ENCODE assay signal across 12 cellular contexts in the genomic region with DNA sequence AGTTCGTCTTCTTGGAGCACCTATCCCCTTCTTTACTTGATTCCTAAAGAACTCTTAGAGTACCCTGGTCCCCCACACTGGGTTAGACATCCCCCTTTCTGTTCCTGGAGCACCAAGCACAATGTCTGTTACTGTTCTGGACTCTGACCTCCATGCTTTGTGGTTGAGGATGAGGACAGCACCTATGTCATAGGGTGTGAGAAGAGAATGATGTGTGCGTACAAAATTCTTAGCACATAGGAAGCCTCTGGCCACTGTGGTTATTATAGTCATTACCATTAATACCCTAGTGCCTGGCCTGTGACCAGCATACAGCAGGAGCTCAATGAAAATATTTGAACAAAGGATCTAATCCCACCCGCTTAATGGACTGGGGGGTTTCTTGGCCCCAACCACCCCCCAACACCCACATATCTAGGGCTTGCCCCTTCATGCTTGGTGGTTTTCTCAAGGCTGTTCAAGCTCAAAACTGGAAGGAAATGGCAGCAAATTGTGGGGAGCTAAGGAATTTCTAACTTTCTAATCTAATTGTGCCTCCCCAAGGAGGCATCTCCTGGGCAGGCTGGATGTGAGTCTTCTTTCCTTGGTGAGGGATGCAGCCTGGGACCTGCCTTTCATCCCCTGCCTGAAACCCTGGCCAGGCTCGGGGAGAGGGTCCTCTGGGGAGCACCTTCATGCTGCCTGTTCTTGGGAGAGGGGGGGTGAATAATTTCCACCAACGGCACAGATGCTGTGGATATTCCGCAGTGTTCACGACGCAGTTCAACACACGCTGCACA. TPM values are rescaled to one million over a fixed set of nuclear protein-coding genes. Genes with fewer than 3 reads are reported as not detected.
DNase-seq lines count a peak whose midpoint lies in the region; ATAC-seq, FAIRE-seq and TF ChIP-seq lines count a peak whose summit lies in the region.
"Had no signal": no experiment of that assay in that cellular context is flagged by ENCODE, and none has a peak within 500 bp of the region (broad histone marks: within the 10 kb centered on the region; RNA-seq: fewer than 3 reads in every experiment).

No MANE protein-coding gene starts in this region.

- H3K9me3 ChIP-seq in HepG2 (ENCODE audit: low read length), result no peaks in the 10 kb centered on the region
- H3K9me3 ChIP-seq in right lobe of liver, result no peaks in the 10 kb centered on the region
- no peaks in the 10 kb centered on the region for H3K9me3 ChIP-seq in vagina

- no TSS peak for BruUV-seq in HepG2 (replicated peaks; lab: Mats Ljungman, UMichigan)

- WGBS in HepG2 (ENCODE audit: low lambda C conversion rate), result 34% methylated on average over 9 of the region's 9 CpGs
- 81% methylated on average over 4 of the region's 9 CpGs for WGBS in right lobe of liver (ENCODE audit: insufficient coverage, low coverage, low lambda C conversion rate, missing lambda C conversion rate)

- H3K36me3 Mint-ChIP-seq in naive B cell, result no peaks in the 10 kb centered on the region

- intact Hi-C loops in HepG2 (cut with micrococcal nuclease; ENCODE audit: unreplicated experiment) (no loop called here), right lobe of liver (cut with DNase I) (no loop called here), vagina (cut with DNase I) (no loop called here)

- TF ChIP-seq CTCF in HepG2 (CRISPR knock-in tag; IDR thresholded peaks at IDR 0.05) (no peak), right lobe of liver (IDR thresholded peaks at IDR 0.05) (no peak), astrocyte of the spinal cord (IDR thresholded peaks at IDR 0.05; ENCODE audit: low read depth, low read length) (no peak), vagina (IDR thresholded peaks at IDR 0.05) (no peak)

- peaks cover 27 to 33% (median 30%) of the 10 kb centered on the region in 3 donors for H3K4me1 Mint-ChIP-seq in naive B cell

- no peak overlapping the region for H2AFZ ChIP-seq in HepG2 (ENCODE audit: low read length)

- in situ Hi-C loops in HepG2 (cut with HindIII; ENCODE audit: extremely low pct_ligation_motif_present, low pct_unique_long_range_greater_than_20kb) (no loop called here), astrocyte of the spinal cord (cut with HindIII; ENCODE audit: low sequenced_read_pairs) (no loop called here)

- peaks cover 29% of the 10 kb centered on the region for H3K79me2 ChIP-seq in HepG2 (ENCODE audit: insufficient read depth, low read length)

- H3K27ac ChIP-seq in HepG2 (ENCODE audit: extremely low read length, insufficient read depth, low read length), result no peak overlapping the region
- peak overlapping the region in 1 of 3 donors; percentile 8 for H3K27ac ChIP-seq in right lobe of liver
- H3K27ac ChIP-seq in vagina, result peak overlapping the region; percentile 89

- peak overlapping the region; percentile 85 to 97 (median 95) for H3K27ac Mint-ChIP-seq in naive B cell

- CTCF ChIA-PET in HepG2 (lab: Yijun Ruan, JAX; ENCODE audit: low intra/inter-chr PET ratio, low total read pairs), result no interaction called here

- no peaks in the 10 kb centered on the region for H4K20me1 ChIP-seq in HepG2 (ENCODE audit: insufficient read depth, low read length)

- peak overlapping the region; percentile 88 for H3K4me2 ChIP-seq in HepG2 (ENCODE audit: low read depth, low read length)

- FAIRE-seq in HepG2 (lab: Jason Lieb, UNC), result no peak
- FAIRE-seq: H54 had no signal

- peak overlapping the region in 1 of 3 experiments; percentile 76; a peak in 2 of 6 replicates for H3K4me3 ChIP-seq in HepG2 (replicated peaks in 1 of 3; ENCODE audit: insufficient read depth in 1 of 3, low read depth in 2 of 3, low read length in 3 of 3)
- no peak overlapping the region for H3K4me3 ChIP-seq in right lobe of liver
- no peak overlapping the region for H3K4me3 ChIP-seq in astrocyte of the spinal cord (ENCODE audit: low read depth, low read length)
- H3K4me3 ChIP-seq in vagina, result no peak overlapping the region

- no peak for TF ChIP-seq RAD21 in HepG2 (CRISPR knock-in tag; IDR thresholded peaks at IDR 0.05)

- H3K27me3 ChIP-seq in HepG2 (ENCODE audit: control insufficient read depth in 1 of 2, insufficient read depth in 2 of 2, low read length in 2 of 2), result peaks cover 2 to 34% of the 10 kb centered on the region in 2 experiments; a peak in 3 of 5 replicates
- H3K27me3 ChIP-seq in right lobe of liver, result no peaks in the 10 kb centered on the region
- no peaks in the 10 kb centered on the region for H3K27me3 ChIP-seq in vagina

- ATAC-seq in HepG2 (peak; percentile 6; the same call in 2 of the 3 replicates), right lobe of liver (no peak), naive B cell (ENCODE audit: low read depth in 2 of 2) (no peak), GM21526 (IDR thresholded peaks at IDR 0.05; ENCODE audit: low FRiP score, unreplicated experiment) (no peak), HG02973 (IDR thresholded peaks at IDR 0.05; ENCODE audit: unreplicated experiment) (no peak)
- ATAC-seq: left lobe of liver had no signal

- peak overlapping the region; percentile 78 to 93 (median 85) for H3K4me3 Mint-ChIP-seq in naive B cell

- POLR2A ChIA-PET in HepG2 (lab: Yijun Ruan, JAX), result interaction anchor here (0.6 to 2.2 kb wide), 6 partner anchors 9 to 28 kb away, joined by 3 to 10 read pairs (median 5); no protein-coding TSS in a partner anchor

- TF ChIP-seq POLR2A in HepG2 (IDR thresholded peaks at IDR 0.05; ENCODE audit: insufficient read depth in 1 of 2, low read depth in 2 of 2, low read length in 2 of 2) (no peak), right lobe of liver (IDR thresholded peaks at IDR 0.05) (no peak), vagina (IDR thresholded peaks at IDR 0.05) (no peak)

- DNase-seq in HepG2 (ENCODE audit: low spot score) (peak; percentile 45), right lobe of liver (no peak), astrocyte of the spinal cord (ENCODE audit: low read depth, low spot score) (peak; percentile 29), naive B cell (no peak), vagina (ENCODE audit: extremely low spot score in 2 of 2) (no peak), Kasumi-1 (lab: John Stamatoyannopoulos, UW) (no peak)
- DNase-seq: MV-4-11, T1000 had no signal

- H3K4me1 ChIP-seq in HepG2 (ENCODE audit: insufficient read depth, low read length), result peaks cover 36% of the 10 kb centered on the region
- H3K4me1 ChIP-seq in right lobe of liver, result peaks cover 0 to 16% (median 4%) of the 10 kb centered on the region in 4 donors
- peaks cover 18% of the 10 kb centered on the region for H3K4me1 ChIP-seq in vagina

- 0 out of 2 replicates have a peak overlapping the region, but pooled peaks have one; percentile 62 for H3K9ac ChIP-seq in HepG2 (ENCODE audit: insufficient read depth, low read depth, low read length)

- H3K9me3 Mint-ChIP-seq in naive B cell, result no peaks in the 10 kb centered on the region

- no peaks in the 10 kb centered on the region for H3K36me3 ChIP-seq in HepG2 (replicated peaks in 1 of 2; ENCODE audit: control insufficient read depth in 1 of 2, insufficient read depth in 2 of 2, low read length in 2 of 2)
- no peaks in the 10 kb centered on the region for H3K36me3 ChIP-seq in right lobe of liver
- H3K36me3 ChIP-seq in vagina, result no peaks in the 10 kb centered on the region

- TF ChIP-seq EP300 in HepG2 (IDR thresholded peaks at IDR 0.05; ENCODE audit: low read depth in 2 of 2, low read length in 2 of 2) (no peak), HepG2 (CRISPR knock-in tag; IDR thresholded peaks at IDR 0.05; ENCODE audit: borderline replicate concordance) (no peak)

- peaks cover 0 to 5% (median 0%) of the 10 kb centered on the region in 3 donors for H3K27me3 Mint-ChIP-seq in naive B cell

TF ChIP-seq in HepG2, 621 proteins besides CTCF, POLR2A, EP300 and RAD21 (continues in another document):
- TF ChIP-seq PHF21A (CRISPR knock-in tag; IDR thresholded peaks at IDR 0.05), result no peak
- TF ChIP-seq ZNF562 (CRISPR knock-in tag; IDR thresholded peaks at IDR 0.05; ENCODE audit: borderline replicate concordance), result no peak
- 0 out of 2 replicates have a peak, but pooled peaks have one; percentile 10 for TF ChIP-seq ZBTB7B (CRISPR knock-in tag; IDR thresholded peaks at IDR 0.05)
- no peak for TF ChIP-seq ZNF572 (CRISPR knock-in tag; IDR thresholded peaks at IDR 0.05)
- TF ChIP-seq ZNF550 (CRISPR knock-in tag; IDR thresholded peaks at IDR 0.05; ENCODE audit: borderline replicate concordance), result no peak
- TF ChIP-seq EZH2 (conservative IDR thresholded peaks at IDR 0.05; ENCODE audit: low read depth, low read length), result no peak
- no peak for TF ChIP-seq ELF4 (CRISPR knock-in tag; IDR thresholded peaks at IDR 0.05; ENCODE audit: borderline replicate concordance)
- no peak for TF ChIP-seq ZNF10 (CRISPR knock-in tag; IDR thresholded peaks at IDR 0.05; ENCODE audit: borderline replicate concordance, low read depth)
- no peak for TF ChIP-seq MYNN (CRISPR knock-in tag; IDR thresholded peaks at IDR 0.05; ENCODE audit: low read depth)
- TF ChIP-seq GATA4 (IDR thresholded peaks at IDR 0.05; ENCODE audit: borderline replicate concordance, low read depth), result no peak
- TF ChIP-seq EEA1 (CRISPR knock-in tag; IDR thresholded peaks at IDR 0.05; ENCODE audit: borderline replicate concordance), result no peak

RNA-seq across cellular contexts. Expression of gene CMIP, which starts 1.5 kb away (rescaled TPM):
- total RNA-seq in HepG2 (2016; rRNA removed; fragmentation: Illumina TruSeq; extraction: Trizol) (10.9 and 21.7 TPM in 2 replicates), right lobe of liver (10 to 100 TPM; 12.2 to 23.0 (median 16.5) TPM), vagina (66.3 TPM)
- total RNA-seq in HepG2 (2016; cell fraction: cytosol; rRNA removed; fragmentation: Illumina TruSeq; extraction: Trizol; ENCODE audit: low read depth), result 3.5 and 4.6 TPM in 2 replicates
- total RNA-seq in HepG2 (2016; cell fraction: insoluble cytoplasmic fraction; rRNA removed; fragmentation: Illumina TruSeq; extraction: Trizol), result 11.5 and 15.7 TPM in 2 replicates
- 13.0 and 15.9 TPM in 2 replicates for total RNA-seq in HepG2 (2016; cell fraction: membrane; rRNA removed; fragmentation: Illumina TruSeq; extraction: Trizol)
- 23.3 and 29.3 TPM in 2 replicates for total RNA-seq in HepG2 (2016; cell fraction: nucleus; rRNA removed; fragmentation: Illumina TruSeq; extraction: Trizol)
- polyA plus RNA-seq in HepG2 (2011; rRNA removed) (18.1 and 22.0 TPM in 2 replicates), naive B cell (ENCODE audit: low read depth in 6 of 6) (1 to 10 TPM in 3 of 6 donors, under 1 TPM in 3; 0.61 to 2.5 (median 1.3) TPM)
- 17.3 and 20.7 TPM in 2 replicates for polyA plus RNA-seq in HepG2 (2011; cell fraction: cytosol; rRNA removed)
- 77.4 and 83.2 TPM in 2 replicates for polyA plus RNA-seq in HepG2 (2011; cell fraction: nucleus; rRNA removed)
- polyA plus RNA-seq in HepG2 (2012), result 74.4 and 83.5 TPM in 2 replicates
- 3.4 and 3.8 TPM in 2 replicates for polyA plus RNA-seq in HepG2 (2016; cell fraction: cytosol; fragmentation: Illumina TruSeq; extraction: Trizol; ENCODE audit: low read depth)
- polyA plus RNA-seq in HepG2 (2016; cell fraction: insoluble cytoplasmic fraction; fragmentation: Illumina TruSeq; extraction: Trizol; ENCODE audit: low read depth), result 29.7 and 48.6 TPM in 2 replicates
- polyA plus RNA-seq in HepG2 (2016; cell fraction: membrane; fragmentation: Illumina TruSeq; extraction: Trizol; ENCODE audit: low read depth), result 14.8 and 16.9 TPM in 2 replicates
- polyA plus RNA-seq in HepG2 (2016; cell fraction: nucleus; fragmentation: Illumina TruSeq; extraction: Trizol; ENCODE audit: insufficient read depth, low read depth), result 51.1 and 51.2 TPM in 2 replicates
- polyA minus RNA-seq in HepG2 (2011; rRNA and poly(A)+ RNA removed; ENCODE audit: low replicate concordance), result 16.6 and 71.5 TPM in 2 replicates
- 60.8 and 68.8 TPM in 2 replicates for polyA minus RNA-seq in HepG2 (2011; cell fraction: cytosol; rRNA and poly(A)+ RNA removed)
- polyA minus RNA-seq in HepG2 (2011; cell fraction: nucleus; rRNA and poly(A)+ RNA removed), result 61.9 and 63.1 TPM in 2 replicates

Comparison
In these comparisons a context has a peak if more than half of its experiments do, and no peak if none do; other contexts are left out.
1. DNase-seq: peak in HepG2 (single experiment) and astrocyte of the spinal cord (single experiment); none in right lobe of liver (0 of 3), naive B cell (single experiment), vagina (0 of 2) and Kasumi-1 (0 of 2).